ENCODE assay signal across 10 cellular contexts in genomic region chr1:77031101-77031662, GRCh38.
A peak's percentile ranks its signal among the peaks of the same experiment; 100 is the strongest.
DNase-seq lines count a peak whose midpoint lies in the region; ATAC-seq, FAIRE-seq and TF ChIP-seq lines count a peak whose summit lies in the region.
"Had no signal": no experiment of that assay in that cellular context is flagged by ENCODE, and none has a peak within 500 bp of the region (broad histone marks: within the 10 kb centered on the region; RNA-seq: fewer than 3 reads in every experiment).

No MANE protein-coding gene starts in this region.

- no peak overlapping the region for H3K9ac ChIP-seq in H1 (replicated peaks in 1 of 4; ENCODE audit: extremely low read depth in 1 of 4, low read depth in 3 of 4, low read length in 3 of 4)

- TF ChIP-seq POLR2A in H1 (IDR thresholded peaks at IDR 0.05; ENCODE audit: control extremely low read depth in 1 of 2, low read depth in 2 of 2, low read length in 2 of 2) = no peak

- H3K27ac ChIP-seq in H1 (ENCODE audit: low read depth, low read length) = no peak overlapping the region
- H3K27ac ChIP-seq: SK-N-MC, uterus had no signal

- TF ChIP-seq RAD21 in H1 (IDR thresholded peaks at IDR 0.05 in 1 of 2, conservative IDR thresholded peaks at IDR 0.05 in 1 of 2; ENCODE audit: low read depth in 2 of 2, low read length in 2 of 2) = peak; percentile 30 to 47; a peak in 3 of 4 replicates

- H2BK15ac ChIP-seq in H1 (ENCODE audit: low read length) = no peak overlapping the region

- no peak for ATAC-seq in GM21723 (IDR thresholded peaks at IDR 0.05; ENCODE audit: unreplicated experiment)

- no peak overlapping the region for H3K4ac ChIP-seq in H1 (replicated peaks; ENCODE audit: insufficient read length, low read depth, low read length)

- H3K4me1 ChIP-seq in H1 (replicated peaks in 1 of 4; ENCODE audit: control insufficient read depth in 3 of 4, insufficient read depth in 4 of 4, low read length in 3 of 4) = peaks cover 0 to 2% (median under 1%) of the 10 kb centered on the region in 4 experiments; a peak in 3 of 7 replicates
- H3K4me1 ChIP-seq: uterus had no signal

- FAIRE-seq in H1 (lab: Jason Lieb, UNC) = no peak

- H3K56ac ChIP-seq in H1 (replicated peaks; ENCODE audit: insufficient read length, low read depth, low read length) = no peak overlapping the region

- H2BK12ac ChIP-seq in H1 (ENCODE audit: low read depth, low read length) = no peak overlapping the region

- no peak overlapping the region for H2BK5ac ChIP-seq in H1 (ENCODE audit: low read depth, low read length)

- no peak overlapping the region for H2BK20ac ChIP-seq in H1 (ENCODE audit: low read length)

- H2AK5ac ChIP-seq in H1 (ENCODE audit: low read depth, low read length) = no peak overlapping the region

- no peak overlapping the region for H4K91ac ChIP-seq in H1 (replicated peaks; ENCODE audit: insufficient read length, low read length)

- no peak overlapping the region for H3K4me2 ChIP-seq in H1 (ENCODE audit: insufficient read depth in 1 of 2, low read depth in 2 of 2, low read length in 2 of 2)

- no peak; a peak in 1 of 4 replicates for TF ChIP-seq CTCF in H1 (IDR thresholded peaks at IDR 0.05; ENCODE audit: control extremely low read depth in 1 of 3, insufficient read depth in 1 of 3, low read depth in 1 of 3, low read length in 3 of 3)
- no peak for TF ChIP-seq CTCF in GM10266 (IDR thresholded peaks at IDR 0.05; ENCODE audit: control insufficient read depth, insufficient read depth, low read depth, missing control alignments)

- TF ChIP-seq EP300 in H1 (IDR thresholded peaks at IDR 0.05; ENCODE audit: borderline replicate concordance in 1 of 2, low read depth in 2 of 2, low read length in 2 of 2) = no peak

- no peak overlapping the region for H4K8ac ChIP-seq in H1 (ENCODE audit: extremely low read depth, insufficient read depth, low read length)

- no peaks in the 10 kb centered on the region for H3K79me2 ChIP-seq in H1 (ENCODE audit: control insufficient read depth in 1 of 2, insufficient read depth in 2 of 2, low read length in 2 of 2)

- no peaks in the 10 kb centered on the region for H3K23me2 ChIP-seq in H1 (ENCODE audit: low read depth, low read length)

- no peak overlapping the region for H3K23ac ChIP-seq in H1 (ENCODE audit: insufficient read length)

- no peak overlapping the region for H3K14ac ChIP-seq in H1 (ENCODE audit: insufficient read length)

- POLR2A ChIA-PET in H1 (lab: Charles Lee; ENCODE audit: partially characterized antibody) = interaction anchor here (1.1 kb wide), 1 partner anchor 10 kb away, joined by 3 read pairs; no protein-coding TSS in a partner anchor

- no peak overlapping the region for H2AFZ ChIP-seq in H1 (ENCODE audit: low read length)

- H3K36me3 ChIP-seq in H1 (ENCODE audit: control insufficient read depth in 2 of 4, insufficient read depth in 4 of 4, low read length in 3 of 4) = no peaks in the 10 kb centered on the region
- H3K36me3 ChIP-seq: uterus had no signal

- H4K5ac ChIP-seq in H1 (ENCODE audit: insufficient read length, low read depth, low read length) = no peak overlapping the region

- H3K4me3 ChIP-seq in H1 (ENCODE audit: extremely low read depth in 1 of 4, insufficient read depth in 2 of 4, low read depth in 3 of 4, low read length in 4 of 4) = no peak overlapping the region
- H3K4me3 ChIP-seq: SK-N-MC, uterus had no signal

- H3K79me1 ChIP-seq in H1 (ENCODE audit: low read depth, low read length) = no peaks in the 10 kb centered on the region

- peaks cover 0 to 1% (median 0%) of the 10 kb centered on the region in 4 experiments; a peak in 1 of 7 replicates for H3K27me3 ChIP-seq in H1 (replicated peaks in 1 of 4; ENCODE audit: control insufficient read depth in 3 of 4, extremely low read depth in 1 of 4, insufficient read depth in 3 of 4, low read length in 3 of 4)
- H3K27me3 ChIP-seq: uterus had no signal

- H2BK120ac ChIP-seq in H1 (replicated peaks; ENCODE audit: low read depth, low read length) = no peak overlapping the region

- CTCF ChIA-PET in H1 (lab: Charles Lee; ENCODE audit: partially characterized antibody) = interaction anchor here (0.8 to 1.1 kb wide), 2 partner anchors 12 to 30 kb away, joined by 4 read pairs; no protein-coding TSS in a partner anchor

- 91% methylated on average over 3 of the region's 3 CpGs; no CpG with 5 or more reads in 1 of the 2 experiments for WGBS in H1 (ENCODE audit: extremely low coverage in 1 of 2, insufficient coverage in 1 of 2, insufficient read length in 1 of 2, insufficient replicate concordance in 2 of 2, low coverage in 1 of 2, low lambda C conversion rate in 2 of 2, missing lambda C conversion rate in 1 of 2), 2 experiments

- DNase-seq in NCI-H2196 treated with DMSO at 0.1 percent for 48 hours (lab: John Stamatoyannopoulos, UW; ENCODE audit: unreplicated experiment) = peak; percentile 2
- DNase-seq in NCI-H2196 (lab: John Stamatoyannopoulos, UW; ENCODE audit: unreplicated experiment) = no peak
- DNase-seq in NCI-H446 (lab: John Stamatoyannopoulos, UW) = peak; percentile 31 to 81
- no peak for DNase-seq in H1 (ENCODE audit: low read depth in 1 of 2, low spot score in 2 of 2)
- peak; percentile 19 for DNase-seq in stromal cell of bone marrow (ENCODE audit: low read depth)
- no peak for DNase-seq in amygdala (lab: John Stamatoyannopoulos, UW)
- no peak for DNase-seq in GM10266 (ENCODE audit: extremely low spot score)
- DNase-seq: uterus had no signal

- no peaks in the 10 kb centered on the region for H4K20me1 ChIP-seq in H1 (replicated peaks in 1 of 2; ENCODE audit: control insufficient read depth in 1 of 2, insufficient read depth in 2 of 2, low read length in 2 of 2)

- H3K9me3 ChIP-seq in H1 (ENCODE audit: insufficient read depth in 2 of 2, low read depth in 1 of 2, low read length in 1 of 2) = no peaks in the 10 kb centered on the region
- H3K9me3 ChIP-seq: uterus had no signal

- H3K18ac ChIP-seq in H1 (ENCODE audit: extremely low read depth, low read length) = no peak overlapping the region

TF ChIP-seq in H1, 55 proteins besides CTCF, POLR2A, EP300 and RAD21:
- TF ChIP-seq MAFK (IDR thresholded peaks at IDR 0.05; ENCODE audit: low read depth, low read length) (no peak), PHF8 (conservative IDR thresholded peaks at IDR 0.05; ENCODE audit: low read depth, low read length) (no peak), KDM5A (IDR thresholded peaks at IDR 0.05; ENCODE audit: low read length) (no peak), ZNF274 (IDR thresholded peaks at IDR 0.05; ENCODE audit: borderline replicate concordance, extremely low read depth, low read length) (no peak), RBBP5 (IDR thresholded peaks at IDR 0.05; ENCODE audit: borderline replicate concordance, low read depth, low read length) (no peak), BRCA1 (IDR thresholded peaks at IDR 0.05; ENCODE audit: low read depth, low read length) (no peak), KDM4A (IDR thresholded peaks at IDR 0.05; ENCODE audit: low read depth, low read length, severe bottlenecking) (no peak)

Comparison
In these comparisons a context has a peak if more than half of its experiments do, and no peak if none do; other contexts are left out.
1. DNase-seq: peak in NCI-H2196 treated with DMSO at 0.1 percent for 48 hours (single experiment), NCI-H446 (2 of 2) and stromal cell of bone marrow (single experiment); none in NCI-H2196 (single experiment), H1 (0 of 2), amygdala (0 of 56) and GM10266 (single experiment).